ENCODE assay signal across 29 cellular contexts in the genomic region with DNA sequence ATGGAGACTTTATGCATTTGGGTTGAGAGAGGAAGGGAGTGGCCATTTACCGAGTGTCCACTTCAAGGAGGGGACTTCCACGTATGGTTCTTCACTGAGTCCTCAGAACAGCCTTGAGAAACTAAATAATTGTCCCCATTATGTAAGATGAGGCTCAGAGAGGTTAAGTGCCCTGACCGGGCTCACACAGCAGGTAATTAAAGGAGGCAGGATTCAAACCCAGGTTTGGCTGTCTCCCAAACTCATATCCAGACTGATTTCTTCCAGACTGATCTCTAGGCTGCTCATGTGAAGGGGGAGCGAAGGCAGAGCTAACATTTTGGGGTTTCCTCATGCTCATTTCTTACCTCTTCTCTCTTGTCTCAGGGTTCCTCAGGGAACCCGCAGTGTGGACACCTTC.
"Had no signal": no experiment of that assay in that cellular context is flagged by ENCODE, and none has a peak within 500 bp of the region (broad histone marks: within the 10 kb centered on the region; RNA-seq: fewer than 3 reads in every experiment).

No MANE protein-coding gene starts in this region.

- H3K4me3 Mint-ChIP-seq: natural killer cell; nephron progenitor cell; neural crest cell; stimulated activated effector memory CD8-positive, alpha-beta T cell treated with anti-CD3 and anti-CD28 coated beads, Interleukin-12 subunit alpha, Interleukin-12 subunit beta, amount 100 ng/mL, for 72 hours; stimulated activated naive B cell treated with anti-CD40 and anti-IgM and Interleukin-4, amounts not matched to agents 10 μg/mL and 1 μg/mL and 100 μg/mL, for 72 hours; stimulated activated naive CD8-positive, alpha-beta T cell treated with anti-CD3 and anti-CD28 coated beads, Interleukin-15, Interleukin-2, amounts not matched to agents 100 ng/mL and 50 ng/mL, for 24 hours had no signal

- DNase-seq: natural killer cell; nephron progenitor cell; occipital lobe; posterior cingulate gyrus; psoas muscle; right cardiac atrium; right lobe of liver; sigmoid colon; small intestine; stimulated activated CD4-positive, alpha-beta T cell treated with anti-CD3 and anti-CD28 coated beads, Interleukin-15, amount 100 ng/mL, for 24 hours; stimulated activated CD4-positive, alpha-beta T cell treated with anti-CD3 and anti-CD28 coated beads, Interleukin-2, amount 100 ng/mL, for 24 hours; stimulated activated CD4-positive, alpha-beta T cell treated with anti-CD3 and anti-CD28 coated beads, Interleukin-2, amount 100 ng/mL, for 48 hours; stimulated activated CD4-positive, alpha-beta T cell treated with anti-CD3 and anti-CD28 coated beads, Interleukin-4, amount 100 ng/mL, for 24 hours; stimulated activated naive B cell treated with anti-CD40 and anti-IgM and Interleukin-4, amounts not matched to agents 10 μg/mL and 1 μg/mL and 100 μg/mL, for 72 hours; stimulated activated naive CD4-positive, alpha-beta T cell treated with Interleukin-2 at 50 U/mL for 16 hours; stomach; thyroid gland; trophoblast cell; upper lobe of left lung had no signal

- FAIRE-seq: small intestine, urothelium cell line had no signal

- H3K4me1 ChIP-seq: thyroid gland had no signal

- H3K27ac ChIP-seq: ovary, parathyroid adenoma, psoas muscle, right lobe of liver, sigmoid colon, stomach, thoracic aorta, thyroid gland, tibial nerve, upper lobe of left lung, vagina had no signal

- H3K9me3 Mint-ChIP-seq: natural killer cell; nephron progenitor cell; neural crest cell; stimulated activated effector memory CD8-positive, alpha-beta T cell treated with anti-CD3 and anti-CD28 coated beads, Interleukin-12 subunit alpha, Interleukin-12 subunit beta, amount 100 ng/mL, for 72 hours; stimulated activated naive B cell treated with anti-CD40 and anti-IgM and Interleukin-4, amounts not matched to agents 10 μg/mL and 1 μg/mL and 100 μg/mL, for 72 hours; stimulated activated naive CD8-positive, alpha-beta T cell treated with anti-CD3 and anti-CD28 coated beads, Interleukin-15, Interleukin-2, amounts not matched to agents 100 ng/mL and 50 ng/mL, for 24 hours had no signal

- ATAC-seq: natural killer cell; psoas muscle; right cardiac atrium; right lobe of liver; stimulated activated effector memory CD8-positive, alpha-beta T cell treated with anti-CD3 and anti-CD28 coated beads, Interleukin-12 subunit alpha, Interleukin-12 subunit beta, amount 100 ng/mL, for 72 hours; stimulated activated naive B cell treated with anti-CD40 and anti-IgM and Interleukin-4, amounts not matched to agents 10 μg/mL and 1 μg/mL and 100 μg/mL, for 72 hours had no signal

- H3K27ac Mint-ChIP-seq: natural killer cell; nephron progenitor cell; progenitor cell of endocrine pancreas; stimulated activated effector memory CD8-positive, alpha-beta T cell treated with anti-CD3 and anti-CD28 coated beads, Interleukin-12 subunit alpha, Interleukin-12 subunit beta, amount 100 ng/mL, for 72 hours; stimulated activated naive B cell treated with anti-CD40 and anti-IgM and Interleukin-4, amounts not matched to agents 10 μg/mL and 1 μg/mL and 100 μg/mL, for 72 hours; stimulated activated naive CD8-positive, alpha-beta T cell treated with anti-CD3 and anti-CD28 coated beads, Interleukin-15, Interleukin-2, amounts not matched to agents 100 ng/mL and 50 ng/mL, for 24 hours had no signal

- H3K4me3 ChIP-seq: ovary, psoas muscle, right lobe of liver, sigmoid colon, stomach, thoracic aorta, thyroid gland, tibial nerve, upper lobe of left lung, vagina had no signal

- H3K36me3 Mint-ChIP-seq: natural killer cell; stimulated activated effector memory CD8-positive, alpha-beta T cell treated with anti-CD3 and anti-CD28 coated beads, Interleukin-12 subunit alpha, Interleukin-12 subunit beta, amount 100 ng/mL, for 72 hours; stimulated activated naive B cell treated with anti-CD40 and anti-IgM and Interleukin-4, amounts not matched to agents 10 μg/mL and 1 μg/mL and 100 μg/mL, for 72 hours had no signal

- H3K9me3 ChIP-seq: ovary, psoas muscle, right lobe of liver, sigmoid colon, stomach, thoracic aorta, thyroid gland, tibial nerve, upper lobe of left lung, vagina had no signal

- H3K36me3 ChIP-seq: ovary, right lobe of liver, sigmoid colon, stomach, thoracic aorta, thyroid gland, tibial nerve, upper lobe of left lung, vagina had no signal
